In genomic region chr11:36155770-36156485, GRCh38 we compare ENCODE assay signal across 1 cellular context.
TF ChIP-seq lines count a peak whose summit lies in the region.

No MANE protein-coding gene starts in this region.

TF ChIP-seq in SK-N-SH, 30 proteins besides CTCF, POLR2A, EP300 and RAD21 (continued from another document):
- TF ChIP-seq MEF2A (IDR thresholded peaks at IDR 0.05; ENCODE audit: borderline replicate concordance, low read depth) (no peak), MAX (IDR thresholded peaks at IDR 0.05; ENCODE audit: low read depth) (no peak), ZBTB33 (IDR thresholded peaks at IDR 0.05; ENCODE audit: borderline replicate concordance, low read depth) (no peak), CHD2 (IDR thresholded peaks at IDR 0.05; ENCODE audit: low read length, partially characterized antibody) (no peak), USF2 (IDR thresholded peaks at IDR 0.05; ENCODE audit: borderline replicate concordance, low read depth, low read length) (no peak), ELF1 (IDR thresholded peaks at IDR 0.05) (no peak), FOSL2 (IDR thresholded peaks at IDR 0.05; ENCODE audit: borderline replicate concordance, low read depth) (no peak), EZH2phosphoT487 (IDR thresholded peaks at IDR 0.05; ENCODE audit: borderline replicate concordance, low read depth) (no peak), TEAD4 (IDR thresholded peaks at IDR 0.05; ENCODE audit: borderline replicate concordance, insufficient read depth) (no peak)
